In the genomic region with DNA sequence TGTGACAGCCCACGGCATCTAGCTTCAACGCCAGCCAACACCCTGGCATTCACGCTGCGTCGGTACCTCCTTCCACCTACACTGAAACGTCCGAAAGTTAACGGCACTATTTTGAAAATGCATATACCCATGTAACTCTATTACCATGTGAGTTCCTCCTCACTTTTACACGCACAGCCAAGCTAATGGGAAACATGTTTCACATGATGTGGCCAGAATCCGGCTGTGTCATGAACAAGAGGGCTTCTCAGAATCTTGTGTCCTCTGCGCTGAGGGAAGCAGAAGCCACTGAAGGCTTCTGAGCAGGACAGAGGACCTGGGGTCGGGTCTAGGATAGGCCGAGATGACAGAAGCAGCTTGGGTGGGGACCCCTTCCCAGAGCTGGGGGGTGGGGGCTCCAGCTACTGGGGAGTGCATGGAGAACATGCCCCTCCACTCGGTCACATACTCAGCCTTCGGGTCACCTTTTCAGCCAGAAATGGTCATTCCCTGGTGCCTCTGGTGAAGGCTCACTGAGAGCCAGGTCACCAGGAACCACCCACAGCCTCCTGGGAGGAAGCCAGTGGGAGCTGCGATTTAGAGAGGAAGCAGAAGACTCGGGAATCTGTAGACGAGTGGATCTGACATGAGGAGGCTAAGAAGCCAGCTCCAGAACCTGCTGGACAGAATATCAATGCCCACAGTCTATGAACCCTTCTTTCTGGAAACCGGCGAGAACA, we compare ENCODE assay signal across 15 cellular contexts.
"Had no signal": no experiment of that assay in that cellular context is flagged by ENCODE, and none has a peak within 500 bp of the region (broad histone marks: within the 10 kb centered on the region; RNA-seq: fewer than 3 reads in every experiment).

No MANE protein-coding gene starts in this region.

- H3K9me3 ChIP-seq: gastroesophageal sphincter, upper lobe of right lung had no signal

- H3K4me3 ChIP-seq: gastroesophageal sphincter, left ventricle myocardium inferior, smooth muscle cell, upper lobe of right lung had no signal

- ATAC-seq: activated CD4-positive, alpha-beta T cell treated with anti-CD3 and anti-CD28 coated beads for 36 hours; activated T-cell treated with anti-CD3 and anti-CD28 coated beads, Interleukin-2, amount 50 U/mL, for 72 hours; gastroesophageal sphincter; stimulated activated effector memory CD8-positive, alpha-beta T cell treated with anti-CD3 and anti-CD28 coated beads, Interleukin-12 subunit alpha, Interleukin-12 subunit beta, amount 100 ng/mL, for 72 hours had no signal

- DNase-seq: activated CD4-positive, alpha-beta memory T cell treated with anti-CD3 and anti-CD28 coated beads, Interleukin-2, amount 10 ng/mL, durations not matched to agents 7 days and 5 days; activated CD4-positive, alpha-beta T cell treated with anti-CD3 and anti-CD28 coated beads for 36 hours; activated CD8-positive, alpha-beta memory T cell treated with anti-CD3 and anti-CD28 coated beads, Interleukin-2, amount 50 U/mL, for 4 hours; activated gamma-delta T cell treated with Interleukin-2 at 50 U/mL for 16 hours; activated naive CD8-positive, alpha-beta T cell treated with anti-CD3 and anti-CD28 coated beads for 36 hours; activated T-cell treated with anti-CD3 and anti-CD28 coated beads, Interleukin-2, amount 50 U/mL, for 72 hours; anterior cingulate cortex; kidney; left ventricle myocardium inferior; mesenchymal stem cell; T1000; upper lobe of right lung had no signal

- H3K27me3 ChIP-seq: gastroesophageal sphincter, upper lobe of right lung had no signal

- H3K4me2 ChIP-seq: smooth muscle cell had no signal

- H3K27ac ChIP-seq: upper lobe of right lung had no signal

- H3K36me3 ChIP-seq: gastroesophageal sphincter, left ventricle myocardium inferior, upper lobe of right lung had no signal
